ENCODE assay signal across 1 cellular context in the genomic region with DNA sequence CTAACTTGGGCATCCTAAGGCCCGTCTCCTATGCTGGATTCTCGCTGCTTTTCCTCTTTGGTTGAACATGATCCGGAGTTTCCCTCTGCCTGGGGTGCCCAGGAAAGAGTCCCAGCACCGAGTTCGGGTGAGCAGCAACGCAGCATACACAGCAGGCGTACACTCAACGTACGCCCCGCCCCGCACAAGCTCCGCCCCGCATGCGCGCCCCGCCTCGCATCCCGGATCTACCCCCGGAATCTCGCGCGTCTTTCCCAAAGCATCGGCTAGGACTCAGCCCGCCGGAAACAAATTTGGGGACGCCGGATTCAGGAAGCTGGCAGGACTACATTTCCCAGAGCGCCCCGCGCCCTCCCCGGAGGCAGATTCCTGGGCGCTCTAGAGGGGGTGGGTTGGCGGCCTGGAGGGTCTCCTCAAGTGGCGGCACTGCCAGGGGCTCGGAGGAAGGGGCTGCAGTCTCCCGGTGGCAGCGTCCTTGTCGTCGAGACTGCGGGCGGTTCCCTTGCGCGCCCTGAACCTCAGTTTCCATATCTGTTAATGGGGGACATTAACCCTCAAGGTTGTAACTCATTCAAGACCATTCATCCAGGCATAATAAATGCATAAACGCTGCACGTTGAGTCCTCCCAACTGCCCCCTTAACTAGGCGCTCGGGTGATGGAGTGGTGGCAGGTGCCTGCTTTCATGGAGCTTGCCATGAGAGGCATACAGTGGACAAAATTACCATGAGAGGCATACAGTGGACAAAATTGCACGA.
TF ChIP-seq lines count a peak whose summit lies in the region.

No MANE protein-coding gene starts in this region.

TF ChIP-seq in HepG2, 621 proteins besides CTCF, POLR2A, EP300 and RAD21 (continued from another document and continues in another):
- TF ChIP-seq, protein P1, sequence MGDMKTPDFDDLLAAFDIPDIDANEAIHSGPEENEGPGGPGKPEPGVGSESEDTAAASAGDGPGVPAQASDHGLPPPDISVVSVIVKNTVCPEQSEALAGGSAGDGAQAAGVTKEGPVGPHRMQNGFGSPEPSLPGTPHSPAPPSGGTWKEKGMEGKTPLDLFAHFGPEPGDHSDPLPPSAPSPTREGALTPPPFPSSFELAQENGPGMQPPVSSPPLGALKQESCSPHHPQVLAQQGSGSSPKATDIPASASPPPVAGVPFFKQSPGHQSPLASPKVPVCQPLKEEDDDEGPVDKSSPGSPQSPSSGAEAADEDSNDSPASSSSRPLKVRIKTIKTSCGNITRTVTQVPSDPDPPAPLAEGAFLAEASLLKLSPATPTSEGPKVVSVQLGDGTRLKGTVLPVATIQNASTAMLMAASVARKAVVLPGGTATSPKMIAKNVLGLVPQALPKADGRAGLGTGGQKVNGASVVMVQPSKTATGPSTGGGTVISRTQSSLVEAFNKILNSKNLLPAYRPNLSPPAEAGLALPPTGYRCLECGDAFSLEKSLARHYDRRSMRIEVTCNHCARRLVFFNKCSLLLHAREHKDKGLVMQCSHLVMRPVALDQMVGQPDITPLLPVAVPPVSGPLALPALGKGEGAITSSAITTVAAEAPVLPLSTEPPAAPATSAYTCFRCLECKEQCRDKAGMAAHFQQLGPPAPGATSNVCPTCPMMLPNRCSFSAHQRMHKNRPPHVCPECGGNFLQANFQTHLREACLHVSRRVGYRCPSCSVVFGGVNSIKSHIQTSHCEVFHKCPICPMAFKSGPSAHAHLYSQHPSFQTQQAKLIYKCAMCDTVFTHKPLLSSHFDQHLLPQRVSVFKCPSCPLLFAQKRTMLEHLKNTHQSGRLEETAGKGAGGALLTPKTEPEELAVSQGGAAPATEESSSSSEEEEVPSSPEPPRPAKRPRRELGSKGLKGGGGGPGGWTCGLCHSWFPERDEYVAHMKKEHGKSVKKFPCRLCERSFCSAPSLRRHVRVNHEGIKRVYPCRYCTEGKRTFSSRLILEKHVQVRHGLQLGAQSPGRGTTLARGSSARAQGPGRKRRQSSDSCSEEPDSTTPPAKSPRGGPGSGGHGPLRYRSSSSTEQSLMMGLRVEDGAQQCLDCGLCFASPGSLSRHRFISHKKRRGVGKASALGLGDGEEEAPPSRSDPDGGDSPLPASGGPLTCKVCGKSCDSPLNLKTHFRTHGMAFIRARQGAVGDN (CRISPR knock-in tag; IDR thresholded peaks at IDR 0.05), result peak; percentile 76
- TF ChIP-seq RBAK (CRISPR knock-in tag; IDR thresholded peaks at IDR 0.05) (no peak), CREM (IDR thresholded peaks at IDR 0.05) (peak; percentile 86), CREM (CRISPR knock-in tag; IDR thresholded peaks at IDR 0.05) (no peak), TP53 (CRISPR knock-in tag; conservative IDR thresholded peaks at IDR 0.05) (no peak), KMT2A (CRISPR knock-in tag; IDR thresholded peaks at IDR 0.05) (peak; percentile 34; the same call in 1 of the 2 replicates), KLF11 (CRISPR knock-in tag; IDR thresholded peaks at IDR 0.05) (peak; percentile 24; the same call in 1 of the 2 replicates), MLLT10 (CRISPR knock-in tag; IDR thresholded peaks at IDR 0.05) (no peak), TCF7 (IDR thresholded peaks at IDR 0.05; ENCODE audit: low read depth) (no peak), ZNF431 (CRISPR knock-in tag; IDR thresholded peaks at IDR 0.05; ENCODE audit: borderline replicate concordance, low read depth) (no peak), HDAC1 (CRISPR knock-in tag; IDR thresholded peaks at IDR 0.05) (peak; percentile 77), BORCS8-MEF2B (CRISPR knock-in tag; IDR thresholded peaks at IDR 0.05) (no peak), ATRX (CRISPR knock-in tag; IDR thresholded peaks at IDR 0.05; ENCODE audit: borderline replicate concordance) (no peak), ZNF350 (CRISPR knock-in tag; IDR thresholded peaks at IDR 0.05; ENCODE audit: borderline replicate concordance, low read depth) (no peak; the same call in 1 of the 2 replicates), ZNF34 (CRISPR knock-in tag; IDR thresholded peaks at IDR 0.05; ENCODE audit: borderline replicate concordance) (no peak), JUN (CRISPR knock-in tag; IDR thresholded peaks at IDR 0.05) (no peak), ZFP36L2 (CRISPR knock-in tag; IDR thresholded peaks at IDR 0.05) (no peak), RCOR2 (CRISPR knock-in tag; IDR thresholded peaks at IDR 0.05) (peak; percentile 23; the same call in 1 of the 2 replicates), POGZ (CRISPR knock-in tag; IDR thresholded peaks at IDR 0.05) (peak; percentile 60), MAZ (IDR thresholded peaks at IDR 0.05; ENCODE audit: borderline replicate concordance, low read depth, low read length) (peak; percentile 57; the same call in 1 of the 2 replicates), MAZ (CRISPR knock-in tag; IDR thresholded peaks at IDR 0.05; ENCODE audit: low read depth) (peak; percentile 52; the same call in 1 of the 2 replicates), ZNF589 (CRISPR knock-in tag; conservative IDR thresholded peaks at IDR 0.05) (no peak)
- TF ChIP-seq, protein P2, sequence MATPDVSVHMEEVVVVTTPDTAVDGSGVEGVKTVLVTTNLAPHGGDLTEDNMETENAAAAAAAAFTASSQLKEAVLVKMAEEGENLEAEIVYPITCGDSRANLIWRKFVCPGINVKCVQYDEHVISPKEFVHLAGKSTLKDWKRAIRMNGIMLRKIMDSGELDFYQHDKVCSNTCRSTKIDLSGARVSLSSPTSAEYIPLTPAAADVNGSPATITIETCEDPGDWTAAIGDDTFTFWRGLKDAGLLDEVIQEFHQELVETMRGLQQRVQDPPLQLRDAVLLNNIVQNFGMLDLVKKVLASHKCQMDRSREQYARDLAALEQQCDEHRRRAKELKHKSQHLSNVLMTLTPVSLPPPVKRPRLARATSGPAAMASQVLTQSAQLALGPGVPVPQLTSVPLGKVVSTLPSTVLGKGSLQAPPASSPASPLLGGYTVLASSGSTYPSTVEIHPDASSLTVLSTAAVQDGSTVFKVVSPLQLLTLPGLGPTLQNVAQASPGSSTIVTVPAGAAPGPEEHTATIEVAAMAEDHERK (CRISPR knock-in tag; IDR thresholded peaks at IDR 0.05; ENCODE audit: low read depth), result peak; percentile 58; the same call in 1 of the 2 replicates
- TF ChIP-seq, protein P3, sequence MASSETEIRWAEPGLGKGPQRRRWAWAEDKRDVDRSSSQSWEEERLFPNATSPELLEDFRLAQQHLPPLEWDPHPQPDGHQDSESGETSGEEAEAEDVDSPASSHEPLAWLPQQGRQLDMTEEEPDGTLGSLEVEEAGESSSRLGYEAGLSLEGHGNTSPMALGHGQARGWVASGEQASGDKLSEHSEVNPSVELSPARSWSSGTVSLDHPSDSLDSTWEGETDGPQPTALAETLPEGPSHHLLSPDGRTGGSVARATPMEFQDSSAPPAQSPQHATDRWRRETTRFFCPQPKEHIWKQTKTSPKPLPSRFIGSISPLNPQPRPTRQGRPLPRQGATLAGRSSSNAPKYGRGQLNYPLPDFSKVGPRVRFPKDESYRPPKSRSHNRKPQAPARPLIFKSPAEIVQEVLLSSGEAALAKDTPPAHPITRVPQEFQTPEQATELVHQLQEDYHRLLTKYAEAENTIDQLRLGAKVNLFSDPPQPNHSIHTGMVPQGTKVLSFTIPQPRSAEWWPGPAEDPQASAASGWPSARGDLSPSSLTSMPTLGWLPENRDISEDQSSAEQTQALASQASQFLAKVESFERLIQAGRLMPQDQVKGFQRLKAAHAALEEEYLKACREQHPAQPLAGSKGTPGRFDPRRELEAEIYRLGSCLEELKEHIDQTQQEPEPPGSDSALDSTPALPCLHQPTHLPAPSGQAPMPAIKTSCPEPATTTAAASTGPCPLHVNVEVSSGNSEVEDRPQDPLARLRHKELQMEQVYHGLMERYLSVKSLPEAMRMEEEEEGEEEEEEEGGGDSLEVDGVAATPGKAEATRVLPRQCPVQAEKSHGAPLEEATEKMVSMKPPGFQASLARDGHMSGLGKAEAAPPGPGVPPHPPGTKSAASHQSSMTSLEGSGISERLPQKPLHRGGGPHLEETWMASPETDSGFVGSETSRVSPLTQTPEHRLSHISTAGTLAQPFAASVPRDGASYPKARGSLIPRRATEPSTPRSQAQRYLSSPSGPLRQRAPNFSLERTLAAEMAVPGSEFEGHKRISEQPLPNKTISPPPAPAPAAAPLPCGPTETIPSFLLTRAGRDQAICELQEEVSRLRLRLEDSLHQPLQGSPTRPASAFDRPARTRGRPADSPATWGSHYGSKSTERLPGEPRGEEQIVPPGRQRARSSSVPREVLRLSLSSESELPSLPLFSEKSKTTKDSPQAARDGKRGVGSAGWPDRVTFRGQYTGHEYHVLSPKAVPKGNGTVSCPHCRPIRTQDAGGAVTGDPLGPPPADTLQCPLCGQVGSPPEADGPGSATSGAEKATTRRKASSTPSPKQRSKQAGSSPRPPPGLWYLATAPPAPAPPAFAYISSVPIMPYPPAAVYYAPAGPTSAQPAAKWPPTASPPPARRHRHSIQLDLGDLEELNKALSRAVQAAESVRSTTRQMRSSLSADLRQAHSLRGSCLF (CRISPR knock-in tag; IDR thresholded peaks at IDR 0.05; ENCODE audit: borderline replicate concordance), result no peak
- TF ChIP-seq, protein P4, sequence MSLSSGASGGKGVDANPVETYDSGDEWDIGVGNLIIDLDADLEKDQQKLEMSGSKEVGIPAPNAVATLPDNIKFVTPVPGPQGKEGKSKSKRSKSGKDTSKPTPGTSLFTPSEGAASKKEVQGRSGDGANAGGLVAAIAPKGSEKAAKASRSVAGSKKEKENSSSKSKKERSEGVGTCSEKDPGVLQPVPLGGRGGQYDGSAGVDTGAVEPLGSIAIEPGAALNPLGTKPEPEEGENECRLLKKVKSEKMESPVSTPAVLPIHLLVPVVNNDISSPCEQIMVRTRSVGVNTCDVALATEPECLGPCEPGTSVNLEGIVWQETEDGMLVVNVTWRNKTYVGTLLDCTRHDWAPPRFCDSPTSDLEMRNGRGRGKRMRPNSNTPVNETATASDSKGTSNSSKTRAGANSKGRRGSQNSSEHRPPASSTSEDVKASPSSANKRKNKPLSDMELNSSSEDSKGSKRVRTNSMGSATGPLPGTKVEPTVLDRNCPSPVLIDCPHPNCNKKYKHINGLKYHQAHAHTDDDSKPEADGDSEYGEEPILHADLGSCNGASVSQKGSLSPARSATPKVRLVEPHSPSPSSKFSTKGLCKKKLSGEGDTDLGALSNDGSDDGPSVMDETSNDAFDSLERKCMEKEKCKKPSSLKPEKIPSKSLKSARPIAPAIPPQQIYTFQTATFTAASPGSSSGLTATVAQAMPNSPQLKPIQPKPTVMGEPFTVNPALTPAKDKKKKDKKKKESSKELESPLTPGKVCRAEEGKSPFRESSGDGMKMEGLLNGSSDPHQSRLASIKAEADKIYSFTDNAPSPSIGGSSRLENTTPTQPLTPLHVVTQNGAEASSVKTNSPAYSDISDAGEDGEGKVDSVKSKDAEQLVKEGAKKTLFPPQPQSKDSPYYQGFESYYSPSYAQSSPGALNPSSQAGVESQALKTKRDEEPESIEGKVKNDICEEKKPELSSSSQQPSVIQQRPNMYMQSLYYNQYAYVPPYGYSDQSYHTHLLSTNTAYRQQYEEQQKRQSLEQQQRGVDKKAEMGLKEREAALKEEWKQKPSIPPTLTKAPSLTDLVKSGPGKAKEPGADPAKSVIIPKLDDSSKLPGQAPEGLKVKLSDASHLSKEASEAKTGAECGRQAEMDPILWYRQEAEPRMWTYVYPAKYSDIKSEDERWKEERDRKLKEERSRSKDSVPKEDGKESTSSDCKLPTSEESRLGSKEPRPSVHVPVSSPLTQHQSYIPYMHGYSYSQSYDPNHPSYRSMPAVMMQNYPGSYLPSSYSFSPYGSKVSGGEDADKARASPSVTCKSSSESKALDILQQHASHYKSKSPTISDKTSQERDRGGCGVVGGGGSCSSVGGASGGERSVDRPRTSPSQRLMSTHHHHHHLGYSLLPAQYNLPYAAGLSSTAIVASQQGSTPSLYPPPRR (CRISPR knock-in tag; IDR thresholded peaks at IDR 0.05; ENCODE audit: borderline replicate concordance), result no peak
- TF ChIP-seq, protein P5, sequence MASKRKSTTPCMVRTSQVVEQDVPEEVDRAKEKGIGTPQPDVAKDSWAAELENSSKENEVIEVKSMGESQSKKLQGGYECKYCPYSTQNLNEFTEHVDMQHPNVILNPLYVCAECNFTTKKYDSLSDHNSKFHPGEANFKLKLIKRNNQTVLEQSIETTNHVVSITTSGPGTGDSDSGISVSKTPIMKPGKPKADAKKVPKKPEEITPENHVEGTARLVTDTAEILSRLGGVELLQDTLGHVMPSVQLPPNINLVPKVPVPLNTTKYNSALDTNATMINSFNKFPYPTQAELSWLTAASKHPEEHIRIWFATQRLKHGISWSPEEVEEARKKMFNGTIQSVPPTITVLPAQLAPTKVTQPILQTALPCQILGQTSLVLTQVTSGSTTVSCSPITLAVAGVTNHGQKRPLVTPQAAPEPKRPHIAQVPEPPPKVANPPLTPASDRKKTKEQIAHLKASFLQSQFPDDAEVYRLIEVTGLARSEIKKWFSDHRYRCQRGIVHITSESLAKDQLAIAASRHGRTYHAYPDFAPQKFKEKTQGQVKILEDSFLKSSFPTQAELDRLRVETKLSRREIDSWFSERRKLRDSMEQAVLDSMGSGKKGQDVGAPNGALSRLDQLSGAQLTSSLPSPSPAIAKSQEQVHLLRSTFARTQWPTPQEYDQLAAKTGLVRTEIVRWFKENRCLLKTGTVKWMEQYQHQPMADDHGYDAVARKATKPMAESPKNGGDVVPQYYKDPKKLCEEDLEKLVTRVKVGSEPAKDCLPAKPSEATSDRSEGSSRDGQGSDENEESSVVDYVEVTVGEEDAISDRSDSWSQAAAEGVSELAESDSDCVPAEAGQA (IDR thresholded peaks at IDR 0.05; ENCODE audit: low read depth), result no peak
- TF ChIP-seq, protein P5 (CRISPR knock-in tag; IDR thresholded peaks at IDR 0.05; ENCODE audit: borderline replicate concordance), result no peak
- TF ChIP-seq, protein P6, sequence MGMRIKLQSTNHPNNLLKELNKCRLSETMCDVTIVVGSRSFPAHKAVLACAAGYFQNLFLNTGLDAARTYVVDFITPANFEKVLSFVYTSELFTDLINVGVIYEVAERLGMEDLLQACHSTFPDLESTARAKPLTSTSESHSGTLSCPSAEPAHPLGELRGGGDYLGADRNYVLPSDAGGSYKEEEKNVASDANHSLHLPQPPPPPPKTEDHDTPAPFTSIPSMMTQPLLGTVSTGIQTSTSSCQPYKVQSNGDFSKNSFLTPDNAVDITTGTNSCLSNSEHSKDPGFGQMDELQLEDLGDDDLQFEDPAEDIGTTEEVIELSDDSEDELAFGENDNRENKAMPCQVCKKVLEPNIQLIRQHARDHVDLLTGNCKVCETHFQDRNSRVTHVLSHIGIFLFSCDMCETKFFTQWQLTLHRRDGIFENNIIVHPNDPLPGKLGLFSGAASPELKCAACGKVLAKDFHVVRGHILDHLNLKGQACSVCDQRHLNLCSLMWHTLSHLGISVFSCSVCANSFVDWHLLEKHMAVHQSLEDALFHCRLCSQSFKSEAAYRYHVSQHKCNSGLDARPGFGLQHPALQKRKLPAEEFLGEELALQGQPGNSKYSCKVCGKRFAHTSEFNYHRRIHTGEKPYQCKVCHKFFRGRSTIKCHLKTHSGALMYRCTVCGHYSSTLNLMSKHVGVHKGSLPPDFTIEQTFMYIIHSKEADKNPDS (CRISPR knock-in tag; IDR thresholded peaks at IDR 0.05), result no peak
